Comparison of ENCODE assay signal across 8 cellular contexts in the genomic region with DNA sequence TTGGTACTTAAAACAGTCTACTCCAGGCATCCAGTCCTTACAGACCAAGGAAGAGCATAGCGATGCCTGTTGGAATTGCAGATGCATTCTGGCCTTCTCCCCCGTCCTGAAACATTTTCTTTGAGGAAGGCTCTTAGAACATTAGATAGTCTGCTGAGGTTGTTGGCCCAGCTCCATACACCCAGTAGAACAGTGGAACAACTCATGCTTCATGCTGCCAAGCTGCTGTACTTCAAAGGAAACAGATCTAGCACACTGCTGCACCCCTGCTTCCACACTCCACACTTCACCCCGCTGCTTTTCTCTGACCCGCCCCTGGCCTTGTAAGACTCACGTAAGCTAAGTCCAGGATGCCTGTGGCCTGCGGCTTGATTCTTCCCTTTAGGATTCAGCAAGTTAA. TPM values are rescaled to one million over a fixed set of nuclear protein-coding genes. Genes with fewer than 3 reads are reported as not detected.
DNase-seq lines count a peak whose midpoint lies in the region; ATAC-seq and TF ChIP-seq lines count a peak whose summit lies in the region.

No MANE protein-coding gene starts in this region.

- H2AFZ ChIP-seq in osteoblast (ENCODE audit: low read length): no peak overlapping the region

- no peaks in the 10 kb centered on the region for H3K9me3 ChIP-seq in CD8-positive, alpha-beta T cell (ENCODE audit: low read length)
- H3K9me3 ChIP-seq in RWPE2 (ENCODE audit: severe bottlenecking) (no peaks in the 10 kb centered on the region), osteoblast (ENCODE audit: low read depth, low read length) (no peaks in the 10 kb centered on the region)

- peak; percentile 78 for ATAC-seq in CD8-positive, alpha-beta T cell
- ATAC-seq in RWPE2 (ENCODE audit: low read depth): peak; percentile 52

- H3K27ac Mint-ChIP-seq in CD8-positive, alpha-beta T cell: no peak overlapping the region

- POLR2A ChIA-PET in CD8-positive, alpha-beta T cell (lab: Charles Lee): no interaction called here

- H3K27ac ChIP-seq in CD8-positive, alpha-beta T cell (ENCODE audit: low read depth, low read length): no peak overlapping the region
- peak overlapping the region; percentile 69 for H3K27ac ChIP-seq in RWPE2 (ENCODE audit: poor library complexity, severe bottlenecking)
- H3K27ac ChIP-seq in osteoblast (ENCODE audit: low read depth, low read length): peak overlapping the region; percentile 79

- H4K20me1 ChIP-seq in osteoblast (ENCODE audit: insufficient read depth, low read length): peaks cover 4% of the 10 kb centered on the region

- peaks cover 33% of the 10 kb centered on the region for H3K36me3 Mint-ChIP-seq in CD8-positive, alpha-beta T cell

- no peaks in the 10 kb centered on the region for H3K79me2 ChIP-seq in osteoblast (ENCODE audit: insufficient read depth, low read length)

- H3K9me3 Mint-ChIP-seq in CD8-positive, alpha-beta T cell: no peaks in the 10 kb centered on the region

- peak overlapping the region; percentile 30 for H3K4me3 Mint-ChIP-seq in CD8-positive, alpha-beta T cell

- no peak overlapping the region for H3K4me3 ChIP-seq in CD8-positive, alpha-beta T cell (ENCODE audit: low read depth, low read length)
- H3K4me3 ChIP-seq in RWPE2 (ENCODE audit: severe bottlenecking): no peak overlapping the region
- H3K4me3 ChIP-seq in fibroblast of mammary gland (ENCODE audit: control insufficient read depth, low read depth, low read length): no peak overlapping the region
- peak overlapping the region; percentile 27 for H3K4me3 ChIP-seq in osteoblast (ENCODE audit: insufficient read depth, low read length)

- H3K27me3 Mint-ChIP-seq in CD8-positive, alpha-beta T cell (ENCODE audit: low read depth): peaks cover 2% of the 10 kb centered on the region

- H3K27me3 ChIP-seq in CD8-positive, alpha-beta T cell (ENCODE audit: insufficient read depth, low read length): peaks cover 7% of the 10 kb centered on the region
- H3K27me3 ChIP-seq in RWPE2 (ENCODE audit: insufficient read depth, poor library complexity, severe bottlenecking): no peaks in the 10 kb centered on the region
- no peaks in the 10 kb centered on the region for H3K27me3 ChIP-seq in osteoblast (ENCODE audit: insufficient read depth, low read length)

- H3K4me1 Mint-ChIP-seq in CD8-positive, alpha-beta T cell (ENCODE audit: low read depth): peaks cover 51% of the 10 kb centered on the region

- CTCF ChIA-PET in CD8-positive, alpha-beta T cell (lab: Charles Lee): interaction anchor here (1.4 kb wide), 1 partner anchor 31 kb away, joined by 4 read pairs; no protein-coding TSS in a partner anchor

- peaks cover 38% of the 10 kb centered on the region for H3K4me1 ChIP-seq in CD8-positive, alpha-beta T cell (ENCODE audit: insufficient read depth, low read length)
- peaks cover 18% of the 10 kb centered on the region for H3K4me1 ChIP-seq in RWPE2 (ENCODE audit: insufficient read depth, poor library complexity, severe bottlenecking)
- peaks cover 31% of the 10 kb centered on the region for H3K4me1 ChIP-seq in osteoblast (ENCODE audit: insufficient read depth, low read length)

- intact Hi-C loops in CD8-positive, alpha-beta T cell (cut with DNase I, micrococcal nuclease): no loop called here

- peak in 2 of 7 experiments; percentile 24 to 38 for DNase-seq in CD8-positive, alpha-beta T cell
- DNase-seq in RWPE2 (ENCODE audit: low spot score) (no peak), fibroblast of mammary gland (ENCODE audit: low read depth) (peak; percentile 99), osteoblast (ENCODE audit: insufficient read length, low spot score, missing footprints) (peak; percentile 92), SHP77 (lab: John Stamatoyannopoulos, UW) (no peak), Kasumi-1 (lab: John Stamatoyannopoulos, UW) (no peak)
- no peak for DNase-seq in activated CD8-positive, alpha-beta memory T cell treated with anti-CD3 and anti-CD28 coated beads for 24 hours
- no peak for DNase-seq in activated CD4-positive, CD25-positive, alpha-beta regulatory T cell treated with anti-CD3 and anti-CD28 coated beads, Interleukin-2, amount 50 U/mL, for 72 hours

- peak overlapping the region; percentile 46 for H3K4me2 ChIP-seq in osteoblast (ENCODE audit: insufficient read depth, low read length)

- TF ChIP-seq CTCF in CD8-positive, alpha-beta T cell (IDR thresholded peaks at IDR 0.05): no peak
- TF ChIP-seq CTCF in RWPE2 (IDR thresholded peaks at IDR 0.05; ENCODE audit: poor library complexity, severe bottlenecking): no peak
- TF ChIP-seq CTCF in fibroblast of mammary gland (conservative IDR thresholded peaks at IDR 0.05; ENCODE audit: control insufficient read depth, insufficient read depth, low read depth, low read length): no peak
- no peak for TF ChIP-seq CTCF in osteoblast (IDR thresholded peaks at IDR 0.05; ENCODE audit: extremely low read depth, low read depth, low read length)

- no peaks in the 10 kb centered on the region for H3K36me3 ChIP-seq in CD8-positive, alpha-beta T cell (ENCODE audit: insufficient read depth, low read length)
- H3K36me3 ChIP-seq in RWPE2 (ENCODE audit: low read depth) (0 out of 2 replicates have a peak, but pooled peaks cover 4% of the 10 kb centered on the region), osteoblast (ENCODE audit: insufficient read depth, low read length) (peaks cover 10% of the 10 kb centered on the region)

RNA-seq across cellular contexts. Expression of a gene that starts 33.4 kb away (rescaled TPM):
- total RNA-seq in CD8-positive, alpha-beta T cell: 1 to 10 TPM; 2.6 to 3.8 TPM
- total RNA-seq in osteoblast: 43.0 and 49.9 TPM in 2 replicates

Comparison
In these comparisons a context has a peak if more than half of its experiments do, and no peak if none do; other contexts are left out.
1. DNase-seq: peak in fibroblast of mammary gland (single experiment) and osteoblast (single experiment); none in RWPE2 (single experiment), SHP77 (0 of 2), activated CD8-positive, alpha-beta memory T cell treated with anti-CD3 and anti-CD28 coated beads for 24 hours (single experiment), activated CD4-positive, CD25-positive, alpha-beta regulatory T cell treated with anti-CD3 and anti-CD28 coated beads, Interleukin-2, amount 50 U/mL, for 72 hours (single experiment) and Kasumi-1 (0 of 2).